Comparison of ENCODE assay signal across 9 cellular contexts in genomic region chr20:19815553-19815991, GRCh38. TPM values are rescaled to one million over a fixed set of nuclear protein-coding genes. Genes with fewer than 3 reads are reported as not detected.
DNase-seq lines count a peak whose midpoint lies in the region; ATAC-seq, FAIRE-seq and TF ChIP-seq lines count a peak whose summit lies in the region.
"Had no signal": no experiment of that assay in that cellular context is flagged by ENCODE, and none has a peak within 500 bp of the region (broad histone marks: within the 10 kb centered on the region; RNA-seq: fewer than 3 reads in every experiment).

No MANE protein-coding gene starts in this region.

- 43% methylated on average over 8 of the region's 8 CpGs for WGBS in HepG2 (ENCODE audit: low lambda C conversion rate)

- TF ChIP-seq CTCF in breast epithelium (IDR thresholded peaks at IDR 0.05): no peak
- TF ChIP-seq CTCF in HepG2 (CRISPR knock-in tag; IDR thresholded peaks at IDR 0.05): 0 out of 2 replicates have a peak, but pooled peaks have one; percentile 18

- TF ChIP-seq POLR2A in breast epithelium (IDR thresholded peaks at IDR 0.05) (no peak), HepG2 (IDR thresholded peaks at IDR 0.05; ENCODE audit: insufficient read depth in 1 of 2, low read depth in 2 of 2, low read length in 2 of 2) (no peak)

- H3K27me3 ChIP-seq in breast epithelium: no peaks in the 10 kb centered on the region
- no peaks in the 10 kb centered on the region for H3K27me3 ChIP-seq in HepG2 (ENCODE audit: control insufficient read depth in 1 of 2, insufficient read depth in 2 of 2, low read length in 2 of 2)
- H3K27me3 ChIP-seq: ovary had no signal

- H3K4me2 ChIP-seq in HepG2 (ENCODE audit: low read depth, low read length): no peak overlapping the region

- no TSS peak for BruUV-seq in HepG2 (replicated peaks; lab: Mats Ljungman, UMichigan)

- CTCF ChIA-PET in HepG2 (lab: Yijun Ruan, JAX; ENCODE audit: low intra/inter-chr PET ratio, low total read pairs) (no interaction called here), HEK293T (lab: Yijun Ruan, JAX) (no interaction called here)

- H4K20me1 ChIP-seq in HepG2 (ENCODE audit: insufficient read depth, low read length): no peaks in the 10 kb centered on the region

- H3K36me3 ChIP-seq in breast epithelium: no peaks in the 10 kb centered on the region
- H3K36me3 ChIP-seq in HepG2 (replicated peaks in 1 of 2; ENCODE audit: control insufficient read depth in 1 of 2, insufficient read depth in 2 of 2, low read length in 2 of 2): no peaks in the 10 kb centered on the region
- H3K36me3 ChIP-seq: ovary had no signal

- intact Hi-C loops in breast epithelium (cut with DNase I; ENCODE audit: low total_unique reads): no loop called here
- intact Hi-C loops in HepG2 (cut with micrococcal nuclease; ENCODE audit: unreplicated experiment): no loop called here

- peaks cover 0 to 3% of the 10 kb centered on the region in 2 donors for H3K9me3 ChIP-seq in breast epithelium
- H3K9me3 ChIP-seq in HepG2 (ENCODE audit: low read length): peaks cover 4% of the 10 kb centered on the region; the same call in 1 of the 2 replicates
- H3K9me3 ChIP-seq: ovary had no signal

- TF ChIP-seq EP300 in HepG2 (IDR thresholded peaks at IDR 0.05; ENCODE audit: low read depth in 2 of 2, low read length in 2 of 2): peak in 1 of 2 experiments; percentile 49; a peak in 1 of 4 replicates
- TF ChIP-seq EP300 in HepG2 (CRISPR knock-in tag; IDR thresholded peaks at IDR 0.05; ENCODE audit: borderline replicate concordance): no peak

- no peak overlapping the region for H2AFZ ChIP-seq in HepG2 (ENCODE audit: low read length)

- POLR2A ChIA-PET in HepG2 (lab: Yijun Ruan, JAX): no interaction called here
- POLR2A ChIA-PET in HEK293T (lab: Yijun Ruan, JAX): interaction anchor here (1.2 kb wide), 1 partner anchor 12 kb away, joined by 3 read pairs; no protein-coding TSS in a partner anchor

- no peaks in the 10 kb centered on the region for H3K4me1 ChIP-seq in breast epithelium
- peaks cover 30% of the 10 kb centered on the region for H3K4me1 ChIP-seq in HepG2 (ENCODE audit: insufficient read depth, low read length)

- H3K27ac ChIP-seq in breast epithelium (peak overlapping the region; percentile 19 to 24), HepG2 (ENCODE audit: extremely low read length, insufficient read depth, low read length) (no peak overlapping the region)
- H3K27ac ChIP-seq: ovary had no signal

- in situ Hi-C loops in ACHN (cut with HindIII; ENCODE audit: low pct_ligation_motif_present, low pct_unique_long_range_greater_than_20kb, low sequenced_read_pairs) (no loop called here), HepG2 (cut with HindIII; ENCODE audit: extremely low pct_ligation_motif_present, low pct_unique_long_range_greater_than_20kb) (no loop called here)

- no peaks in the 10 kb centered on the region for H3K79me2 ChIP-seq in HepG2 (ENCODE audit: insufficient read depth, low read length)

- peak; percentile 48 for FAIRE-seq in HepG2 (lab: Jason Lieb, UNC)

- peak; percentile 85 for ATAC-seq in HepG2
- ATAC-seq in GM21526 (IDR thresholded peaks at IDR 0.05; ENCODE audit: low FRiP score, unreplicated experiment): no peak
- ATAC-seq in GM21737 (IDR thresholded peaks at IDR 0.05; ENCODE audit: unreplicated experiment): no peak
- no peak for ATAC-seq in GM21786 (IDR thresholded peaks at IDR 0.05; ENCODE audit: unreplicated experiment)

- no peak overlapping the region for H3K9ac ChIP-seq in HepG2 (ENCODE audit: insufficient read depth, low read depth, low read length)

- no peak overlapping the region for H3K4me3 ChIP-seq in breast epithelium
- no peak overlapping the region for H3K4me3 ChIP-seq in HepG2 (replicated peaks in 1 of 3; ENCODE audit: insufficient read depth in 1 of 3, low read depth in 2 of 3, low read length in 3 of 3)
- H3K4me3 ChIP-seq: ovary had no signal

- DNase-seq in ACHN: peak; percentile 92
- peak; percentile 49 for DNase-seq in HT-29 (ENCODE audit: low spot score)
- DNase-seq in breast epithelium (ENCODE audit: low spot score in 2 of 2): no peak
- DNase-seq in HepG2 (ENCODE audit: low spot score): peak; percentile 70
- DNase-seq in HEK293T (ENCODE audit: extremely low spot score): no peak

- no peak for TF ChIP-seq RAD21 in HepG2 (CRISPR knock-in tag; IDR thresholded peaks at IDR 0.05)

TF ChIP-seq in HepG2, 621 proteins besides CTCF, POLR2A, EP300 and RAD21 (continues in another document):
- TF ChIP-seq FOSL2 (CRISPR knock-in tag; IDR thresholded peaks at IDR 0.05) (peak; percentile 81), HMG20B (CRISPR knock-in tag; conservative IDR thresholded peaks at IDR 0.05) (no peak), SMC3 (IDR thresholded peaks at IDR 0.05; ENCODE audit: low read length) (peak; percentile 17; the same call in 1 of the 2 replicates), MIER3 (CRISPR knock-in tag; IDR thresholded peaks at IDR 0.05; ENCODE audit: borderline replicate concordance) (no peak), ETV5 (CRISPR knock-in tag; IDR thresholded peaks at IDR 0.05; ENCODE audit: borderline replicate concordance) (peak; percentile 30; the same call in 1 of the 2 replicates), NFE2 (CRISPR knock-in tag; IDR thresholded peaks at IDR 0.05) (peak; percentile 56; the same call in 1 of the 2 replicates), MAFF (IDR thresholded peaks at IDR 0.05; ENCODE audit: low read depth, low read length) (peak; percentile 68), ZNF788 (CRISPR knock-in tag; IDR thresholded peaks at IDR 0.05; ENCODE audit: borderline replicate concordance) (no peak), SPEN (CRISPR knock-in tag; IDR thresholded peaks at IDR 0.05; ENCODE audit: low read depth) (no peak), ASH2L (IDR thresholded peaks at IDR 0.05; ENCODE audit: insufficient read length, low read depth, low read length) (no peak)

TF ChIP-seq in HEK293T, 16 proteins besides CTCF, POLR2A, EP300 and RAD21:
- TF ChIP-seq NFRKB (IDR thresholded peaks at IDR 0.05) (no peak), SP1 (IDR thresholded peaks at IDR 0.05) (no peak), PKNOX1 (IDR thresholded peaks at IDR 0.05) (no peak), CTBP1 (IDR thresholded peaks at IDR 0.05; ENCODE audit: borderline replicate concordance) (no peak)
TF ChIP-seq in HEK293T: peak in this region for 0.

RNA-seq across cellular contexts. Expression of gene RIN2, which starts 57.5 kb away (rescaled TPM):
- total RNA-seq in HT-29 (2014; rRNA removed; shearing (Covaris generic)): 26.6 and 31.9 TPM in 2 replicates
- total RNA-seq in breast epithelium (100 to 1,000 TPM in 2 of 3 donors, 10 to 100 TPM in 1; 82.7 to 114 (median 104) TPM), HepG2 (2016; rRNA removed; fragmentation: Illumina TruSeq; extraction: Trizol) (2.4 and 2.5 TPM in 2 replicates)
- 0.97 and 1.3 TPM in 2 replicates for total RNA-seq in HepG2 (2016; cell fraction: cytosol; rRNA removed; fragmentation: Illumina TruSeq; extraction: Trizol; ENCODE audit: low read depth)
- total RNA-seq in HepG2 (2016; cell fraction: insoluble cytoplasmic fraction; rRNA removed; fragmentation: Illumina TruSeq; extraction: Trizol): 2.5 and 2.7 TPM in 2 replicates
- total RNA-seq in HepG2 (2016; cell fraction: membrane; rRNA removed; fragmentation: Illumina TruSeq; extraction: Trizol): 2.7 and 3.4 TPM in 2 replicates
- total RNA-seq in HepG2 (2016; cell fraction: nucleus; rRNA removed; fragmentation: Illumina TruSeq; extraction: Trizol): 2.6 and 4.1 TPM in 2 replicates
- polyA plus RNA-seq in HepG2 (2011; rRNA removed): 5.1 and 6.3 TPM in 2 replicates
- polyA plus RNA-seq in HepG2 (2011; cell fraction: cytosol; rRNA removed): 2.9 and 3.5 TPM in 2 replicates
- polyA plus RNA-seq in HepG2 (2011; cell fraction: nucleus; rRNA removed): 7.6 and 9.1 TPM in 2 replicates
- 8.9 and 11.8 TPM in 2 replicates for polyA plus RNA-seq in HepG2 (2012)
- 1.6 TPM in 2 replicates for polyA plus RNA-seq in HepG2 (2016; cell fraction: cytosol; fragmentation: Illumina TruSeq; extraction: Trizol; ENCODE audit: low read depth)
- polyA plus RNA-seq in HepG2 (2016; cell fraction: insoluble cytoplasmic fraction; fragmentation: Illumina TruSeq; extraction: Trizol; ENCODE audit: low read depth): 1.5 and 1.8 TPM in 2 replicates
- polyA plus RNA-seq in HepG2 (2016; cell fraction: membrane; fragmentation: Illumina TruSeq; extraction: Trizol; ENCODE audit: low read depth): 2.1 and 2.3 TPM in 2 replicates
- polyA plus RNA-seq in HepG2 (2016; cell fraction: nucleus; fragmentation: Illumina TruSeq; extraction: Trizol; ENCODE audit: insufficient read depth, low read depth): 2.1 and 2.4 TPM in 2 replicates
- polyA minus RNA-seq in HepG2 (2011; rRNA and poly(A)+ RNA removed; ENCODE audit: low replicate concordance): 10.0 and 31.5 TPM in 2 replicates
- 7.6 and 13.8 TPM in 2 replicates for polyA minus RNA-seq in HepG2 (2011; cell fraction: cytosol; rRNA and poly(A)+ RNA removed)
- 28.8 and 31.8 TPM in 2 replicates for polyA minus RNA-seq in HepG2 (2011; cell fraction: nucleus; rRNA and poly(A)+ RNA removed)

Comparison
In these comparisons a context has a peak if more than half of its experiments do, and no peak if none do; other contexts are left out.
1. DNase-seq: peak in ACHN (single experiment), HT-29 (single experiment) and HepG2 (single experiment); none in breast epithelium (0 of 2) and HEK293T (single experiment).